8 cellular contexts compared by ENCODE assay signal in the genomic region with DNA sequence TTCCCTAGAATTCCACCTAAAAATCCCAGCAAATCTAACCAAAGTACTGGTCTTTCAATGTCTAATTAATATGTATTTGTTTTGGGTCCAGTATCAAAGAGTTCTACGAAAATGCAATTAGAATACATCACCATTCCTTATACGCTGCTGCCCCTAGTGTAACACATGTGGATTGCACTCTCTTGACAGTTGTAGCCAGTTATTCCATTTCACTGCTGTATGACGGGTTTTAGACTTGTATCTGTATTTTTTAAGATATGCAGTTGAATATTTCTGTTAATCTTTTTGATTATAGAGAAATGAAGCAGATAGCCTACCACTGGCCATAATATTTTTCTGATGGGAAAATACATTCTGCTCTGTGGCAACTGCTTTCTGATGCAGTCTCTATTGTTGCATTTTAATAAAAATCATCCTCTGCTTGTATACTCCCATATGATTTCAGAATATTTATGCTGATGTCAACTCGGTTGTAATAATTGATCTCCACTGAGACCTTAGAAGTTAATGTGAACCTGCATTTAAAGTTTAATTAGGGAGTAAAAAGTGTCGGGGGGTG. TPM values are rescaled to one million over a fixed set of nuclear protein-coding genes. Genes with fewer than 3 reads are reported as not detected.
DNase-seq lines count a peak whose midpoint lies in the region; ATAC-seq and TF ChIP-seq lines count a peak whose summit lies in the region.

No MANE protein-coding gene starts in this region.

- 26 to 28% methylated on average over 3 to 5 of the region's 5 CpGs for WGBS in transverse colon (ENCODE audit: low coverage in 1 of 2), 2 donors

- H3K36me3 ChIP-seq in colonic mucosa (no peaks in the 10 kb centered on the region), lower lobe of right lung (no peaks in the 10 kb centered on the region), transverse colon (no peaks in the 10 kb centered on the region)

- no peak overlapping the region for H3K9ac ChIP-seq in colonic mucosa (ENCODE audit: low read depth in 2 of 2, low read length in 2 of 2)

- ATAC-seq in T-cell (replicated peaks in 1 of 4) (peak; percentile 54 to 70 (median 68)), lower lobe of right lung (peak; percentile 66 to 77)

- no peak for TF ChIP-seq POLR2A in transverse colon (IDR thresholded peaks at IDR 0.05)

- H3K4me1 Mint-ChIP-seq in IgD-negative memory B cell = peaks cover 5 to 11% (median 6%) of the 10 kb centered on the region in 3 donors
- H3K4me1 Mint-ChIP-seq in T-cell = peaks cover 18 to 24% (median 22%) of the 10 kb centered on the region in 3 donors

- no peak for TF ChIP-seq EP300 in transverse colon (IDR thresholded peaks at IDR 0.05; ENCODE audit: low read depth)

- H3K36me3 Mint-ChIP-seq in IgD-negative memory B cell (no peaks in the 10 kb centered on the region), T-cell (no peaks in the 10 kb centered on the region)

- peak; percentile 67 for TF ChIP-seq CTCF in GM10266 (IDR thresholded peaks at IDR 0.05; ENCODE audit: control insufficient read depth, insufficient read depth, low read depth, missing control alignments)
- peak; percentile 87 for TF ChIP-seq CTCF in colonic mucosa (IDR thresholded peaks at IDR 0.05)
- TF ChIP-seq CTCF in lower lobe of right lung (IDR thresholded peaks at IDR 0.05) = peak; percentile 68
- TF ChIP-seq CTCF in transverse colon (IDR thresholded peaks at IDR 0.05) = peak; percentile 60 to 86 (median 67)

- intact Hi-C loops in colonic mucosa (cut with DNase I) = loop anchor here (5.0 kb wide), 1 partner anchor 165 kb away; no protein-coding TSS in a partner anchor
- intact Hi-C loops in lower lobe of right lung (cut with DNase I) = no loop called here
- intact Hi-C loops in transverse colon (cut with DNase I; ENCODE audit: low total_unique reads) = loop anchor here (5.0 kb wide), 1 partner anchor 165 kb away; no protein-coding TSS in a partner anchor

- peak; percentile 16 for DNase-seq in AG20443 (ENCODE audit: low spot score)
- DNase-seq in GM10266 (ENCODE audit: extremely low spot score) = peak; percentile 12
- DNase-seq in T-cell = peak in 14 of 34 experiments; percentile 3 to 27 (median 14)
- peak; percentile 26 for DNase-seq in colonic mucosa
- no peak for DNase-seq in lower lobe of right lung
- DNase-seq in transverse colon = no peak
- DNase-seq in effector CD8-positive, alpha-beta T cell (lab: John Stamatoyannopoulos, UW) = no peak

- H3K9me3 ChIP-seq in colonic mucosa (no peaks in the 10 kb centered on the region), lower lobe of right lung (no peaks in the 10 kb centered on the region), transverse colon (no peaks in the 10 kb centered on the region)

- H3K27ac Mint-ChIP-seq in IgD-negative memory B cell (peak overlapping the region in 1 of 3 donors; percentile 9), T-cell (peak overlapping the region in 1 of 2 donors; percentile 87)

- H3K4me1 ChIP-seq in colonic mucosa = no peaks in the 10 kb centered on the region
- no peaks in the 10 kb centered on the region for H3K4me1 ChIP-seq in lower lobe of right lung
- H3K4me1 ChIP-seq in transverse colon = no peaks in the 10 kb centered on the region

- CTCF ChIA-PET in T-cell (lab: Charles Lee) = interaction anchor here (0.8 to 1.3 kb wide), 6 partner anchors 58 to 1015 kb away, joined by 3 to 7 read pairs (median 5); a partner anchor contains a TSS

- H3K4me3 ChIP-seq in colonic mucosa (no peak overlapping the region), lower lobe of right lung (peak overlapping the region; percentile 4), transverse colon (peak overlapping the region in 1 of 4 donors; percentile 25)

- in situ Hi-C loops in transverse colon (cut with MboI; ENCODE audit: low pct_ligation_motif_present in 1 of 4, low pct_unique_long_range_greater_than_20kb in 1 of 4, low sequenced_read_pairs in 3 of 4) = loop anchor here in 2 of 4 donors (25.0 kb wide), 2 partner anchors 170 to 420 kb away; no protein-coding TSS in a partner anchor

- H3K4me3 Mint-ChIP-seq in IgD-negative memory B cell (peak overlapping the region in 3 of 4 donors; percentile 51 to 90 (median 77)), T-cell (peak overlapping the region; percentile 59 to 75 (median 68))

- POLR2A ChIA-PET in T-cell (lab: Charles Lee) = interaction anchor here in 1 of 2 donors (0.6 to 1.0 kb wide), 2 partner anchors 102 to 249 kb away, joined by 3 read pairs; no protein-coding TSS in a partner anchor

- no peaks in the 10 kb centered on the region for H3K27me3 ChIP-seq in colonic mucosa
- H3K27me3 ChIP-seq in lower lobe of right lung (ENCODE audit: low read depth) = no peaks in the 10 kb centered on the region
- no peaks in the 10 kb centered on the region for H3K27me3 ChIP-seq in transverse colon

- no peaks in the 10 kb centered on the region for H3K9me3 Mint-ChIP-seq in IgD-negative memory B cell
- H3K9me3 Mint-ChIP-seq in T-cell = no peaks in the 10 kb centered on the region

- H3K27ac ChIP-seq in colonic mucosa (no peak overlapping the region), lower lobe of right lung (no peak overlapping the region), transverse colon (no peak overlapping the region)

- peaks cover 2% of the 10 kb centered on the region for H3K27me3 Mint-ChIP-seq in IgD-negative memory B cell
- peaks cover 0 to 23% of the 10 kb centered on the region in 2 donors for H3K27me3 Mint-ChIP-seq in T-cell

RNA-seq across cellular contexts. Expression of a gene that starts 17.1 kb away (rescaled TPM):
- polyA plus RNA-seq in IgD-negative memory B cell = not detected
- total RNA-seq in T-cell (1 to 10 TPM in 1 of 5 donors, under 1 TPM in 2, not detected in 2; 0.59 to 1.6 (median 0.85) TPM), colonic mucosa (not detected), lower lobe of right lung (not detected), transverse colon (1 to 10 TPM in 1 of 4 donors, not detected in 3; 2.0 TPM)

RNA-seq across cellular contexts. Expression of a gene that starts 27.0 kb away (rescaled TPM):
- polyA plus RNA-seq in IgD-negative memory B cell = not detected
- total RNA-seq in T-cell (not detected), colonic mucosa (under 1 TPM in 1 of 2 donors, not detected in 1; 0.74 TPM), lower lobe of right lung (0.89 TPM), transverse colon (not detected)

RNA-seq across cellular contexts. Expression of a gene that starts 31.0 kb away (rescaled TPM):
- not detected for polyA plus RNA-seq in IgD-negative memory B cell
- total RNA-seq in T-cell (not detected), colonic mucosa (not detected), lower lobe of right lung (not detected), transverse colon (not detected)

RNA-seq across cellular contexts. Expression of a gene that starts 57.6 kb away (rescaled TPM):
- polyA plus RNA-seq in IgD-negative memory B cell = 22.9 TPM
- total RNA-seq in T-cell (10 to 100 TPM in 3 of 5 donors, 1 to 10 TPM in 2; 7.5 to 17.2 (median 15.3) TPM), colonic mucosa (10 to 100 TPM; 22.0 to 28.2 TPM), lower lobe of right lung (11.7 TPM), transverse colon (10 to 100 TPM in 3 of 4 donors, 1 to 10 TPM in 1; 3.2 to 22.1 (median 14.3) TPM)

Comparison
In these comparisons a context has a peak if more than half of its experiments do, and no peak if none do; other contexts are left out.
1. DNase-seq: peak in AG20443 (single experiment), GM10266 (single experiment) and colonic mucosa (single experiment); none in lower lobe of right lung (single experiment), transverse colon (single experiment) and effector CD8-positive, alpha-beta T cell (single experiment).
2. Peak in every context shown above with its lines, with median percentiles within 50 percentile points of each other: CTCF ChIP-seq.